Comparison of ENCODE assay signal across 8 cellular contexts in the genomic region with DNA sequence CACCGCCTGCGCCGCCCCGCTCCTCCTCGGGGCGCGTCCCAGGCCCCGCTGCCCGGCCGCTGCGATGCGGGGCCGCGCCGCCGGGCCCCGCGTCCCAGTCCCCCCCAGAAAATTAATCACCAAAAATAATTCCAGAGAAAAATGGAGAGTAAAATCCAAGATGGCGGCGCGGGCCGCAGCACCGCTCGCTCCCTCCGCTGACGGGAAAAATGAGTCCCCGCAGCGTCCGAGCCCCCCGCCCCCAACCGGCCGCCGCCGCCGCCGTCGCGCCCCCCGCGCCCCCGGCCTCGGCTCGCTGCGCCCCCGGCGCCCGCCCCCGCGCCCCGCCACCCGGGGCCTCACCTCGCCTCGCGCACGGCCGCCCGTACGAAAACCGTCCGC. TPM values are rescaled to one million over a fixed set of nuclear protein-coding genes. Genes with fewer than 3 reads are reported as not detected.
DNase-seq lines count a peak whose midpoint lies in the region; ATAC-seq and TF ChIP-seq lines count a peak whose summit lies in the region.

A gene (minus strand): TSS at position 162 of the 381 bp plus-strand sequence. CDS start 23,220 bp downstream, outside the sequence.

- no peaks in the 10 kb centered on the region for H3K27me3 ChIP-seq in ascending aorta
- no peaks in the 10 kb centered on the region for H3K27me3 ChIP-seq in gastrocnemius medialis

- ATAC-seq in HG02678 (IDR thresholded peaks at IDR 0.05; ENCODE audit: unreplicated experiment) (peak; percentile 28), gastrocnemius medialis (peak; percentile 1 to 9)

- TF ChIP-seq CTCF in ascending aorta (IDR thresholded peaks at IDR 0.05) (no peak), gastrocnemius medialis (IDR thresholded peaks at IDR 0.05 in 4 of 5, conservative IDR thresholded peaks at IDR 0.05 in 1 of 5) (no peak)

- DNase-seq in GM03348 (ENCODE audit: low spot score) (peak; percentile 58), RKO (ENCODE audit: low spot score) (peak; percentile 55), ascending aorta (ENCODE audit: low spot score in 2 of 2) (no peak), hypothalamus (lab: John Stamatoyannopoulos, UW) (peak in 26 of 51 donors; percentile 26 to 78 (median 55)), gastrocnemius medialis (peak in 1 of 2 donors; percentile 22), ACHN (no peak), NOMO-1 treated with dmso at 0.1 percent for 144 hours (lab: John Stamatoyannopoulos, UW; ENCODE audit: unreplicated experiment) (no peak)

- H3K9me3 ChIP-seq in ascending aorta (no peaks in the 10 kb centered on the region), gastrocnemius medialis (no peaks in the 10 kb centered on the region)

- TF ChIP-seq POLR2A in gastrocnemius medialis (IDR thresholded peaks at IDR 0.05) = no peak

- peaks cover 3 to 30% of the 10 kb centered on the region in 2 donors for H3K4me1 ChIP-seq in ascending aorta
- peaks cover 44 to 45% of the 10 kb centered on the region in 2 donors for H3K4me1 ChIP-seq in gastrocnemius medialis

- H3K27ac ChIP-seq in ascending aorta (peak within 1 kb of the TSS; percentile 96 to 100), gastrocnemius medialis (peak within 1 kb of the TSS; percentile 89 to 100 (median 96))

- H3K36me3 ChIP-seq in ascending aorta = no peaks in the 10 kb centered on the region
- H3K36me3 ChIP-seq in gastrocnemius medialis = no peaks in the 10 kb centered on the region

- in situ Hi-C loops in gastrocnemius medialis (cut with MboI; ENCODE audit: low sequenced_read_pairs in 4 of 4) = no loop called here
- in situ Hi-C loops in ACHN (cut with HindIII; ENCODE audit: low pct_ligation_motif_present, low pct_unique_long_range_greater_than_20kb, low sequenced_read_pairs) = no loop called here

- intact Hi-C loops in ascending aorta (cut with DNase I) (loop anchor here (1.0 to 5.0 kb wide), 6 partner anchors 59 to 248 kb away; a partner anchor contains a TSS), gastrocnemius medialis (cut with DNase I; ENCODE audit: low total_unique reads) (loop anchor here (2.0 to 10.0 kb wide), 3 partner anchors 60 to 692 kb away; a partner anchor contains a TSS)

- H3K4me3 ChIP-seq in ascending aorta = peak within 1 kb of the TSS; percentile 90 to 92
- peak within 1 kb of the TSS; percentile 69 to 99 (median 91) for H3K4me3 ChIP-seq in gastrocnemius medialis

RNA-seq across cellular contexts. Expression of the gene that starts here (rescaled TPM):
- 82.0 TPM for total RNA-seq in ascending aorta
- 10 to 100 TPM; 17.3 to 21.0 (median 19.2) TPM for total RNA-seq in gastrocnemius medialis

Comparison
In these comparisons a context has a peak if more than half of its experiments do, and no peak if none do; other contexts are left out.
1. DNase-seq: peak in GM03348 (single experiment), RKO (single experiment) and hypothalamus (26 of 51); none in ascending aorta (0 of 2), ACHN (single experiment) and NOMO-1 treated with dmso at 0.1 percent for 144 hours (single experiment).